In the genomic region with DNA sequence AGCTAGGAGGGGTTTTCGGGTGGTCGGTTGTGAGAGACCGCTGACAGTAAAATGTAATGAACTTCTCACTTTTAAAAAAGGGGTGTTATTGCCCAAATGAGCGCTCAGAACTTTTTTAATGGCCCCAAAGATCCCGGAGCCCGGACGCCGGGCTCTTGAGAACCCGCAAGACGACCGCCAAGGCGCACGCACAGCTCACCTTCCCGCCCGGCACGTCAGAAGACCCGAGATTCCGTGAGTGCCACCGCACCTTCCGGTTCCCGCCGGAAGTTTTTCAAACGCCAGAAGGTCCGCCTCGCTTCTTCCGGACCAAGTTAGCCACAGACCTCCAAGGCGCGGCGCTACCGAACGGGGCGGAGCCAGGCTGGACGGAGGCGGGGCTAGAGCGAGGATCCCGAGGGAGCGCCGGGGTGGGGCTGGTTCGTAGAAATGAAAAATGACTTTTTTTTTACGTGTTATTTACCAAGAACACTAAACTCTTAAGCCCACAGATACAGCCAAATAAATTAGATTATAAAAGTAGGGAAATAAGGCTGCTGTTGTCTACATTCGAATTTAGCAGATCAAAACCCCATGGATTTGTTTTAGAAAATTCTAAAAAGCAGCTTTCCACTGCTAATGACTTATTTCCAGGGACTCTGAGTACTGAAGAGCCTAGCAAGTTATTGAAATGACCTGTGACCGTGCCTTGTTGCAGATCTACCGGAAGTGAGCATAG, we compare ENCODE assay signal across 8 cellular contexts. TPM values are rescaled to one million over a fixed set of nuclear protein-coding genes. Genes with fewer than 3 reads are reported as not detected.
DNase-seq lines count a peak whose midpoint lies in the region; FAIRE-seq and TF ChIP-seq lines count a peak whose summit lies in the region.

A gene with protein sequence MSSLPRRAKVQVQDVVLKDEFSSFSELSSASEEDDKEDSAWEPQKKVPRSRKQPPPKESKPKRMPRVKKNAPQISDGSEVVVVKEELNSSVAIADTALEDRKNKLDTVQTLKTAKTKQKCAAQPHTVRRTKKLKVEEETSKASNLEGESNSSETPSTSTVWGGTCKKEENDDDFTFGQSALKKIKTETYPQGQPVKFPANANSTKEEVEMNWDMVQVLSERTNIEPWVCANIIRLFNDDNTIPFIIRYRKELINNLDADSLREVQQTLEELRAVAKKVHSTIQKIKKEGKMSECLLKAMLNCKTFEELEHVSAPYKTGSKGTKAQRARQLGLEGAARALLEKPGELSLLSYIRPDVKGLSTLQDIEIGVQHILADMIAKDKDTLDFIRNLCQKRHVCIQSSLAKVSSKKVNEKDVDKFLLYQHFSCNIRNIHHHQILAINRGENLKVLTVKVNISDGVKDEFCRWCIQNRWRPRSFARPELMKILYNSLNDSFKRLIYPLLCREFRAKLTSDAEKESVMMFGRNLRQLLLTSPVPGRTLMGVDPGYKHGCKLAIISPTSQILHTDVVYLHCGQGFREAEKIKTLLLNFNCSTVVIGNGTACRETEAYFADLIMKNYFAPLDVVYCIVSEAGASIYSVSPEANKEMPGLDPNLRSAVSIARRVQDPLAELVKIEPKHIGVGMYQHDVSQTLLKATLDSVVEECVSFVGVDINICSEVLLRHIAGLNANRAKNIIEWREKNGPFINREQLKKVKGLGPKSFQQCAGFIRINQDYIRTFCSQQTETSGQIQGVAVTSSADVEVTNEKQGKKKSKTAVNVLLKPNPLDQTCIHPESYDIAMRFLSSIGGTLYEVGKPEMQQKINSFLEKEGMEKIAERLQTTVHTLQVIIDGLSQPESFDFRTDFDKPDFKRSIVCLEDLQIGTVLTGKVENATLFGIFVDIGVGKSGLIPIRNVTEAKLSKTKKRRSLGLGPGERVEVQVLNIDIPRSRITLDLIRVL (minus strand): TSS at position 248 of the 718 bp plus-strand sequence. CDS start 5,826 bp downstream, outside the sequence.

- H3K36me3 Mint-ChIP-seq in activated naive CD4-positive, alpha-beta T cell treated with anti-CD3 and anti-CD28 coated beads for 36 hours (ENCODE audit: low read depth): no peaks in the 10 kb centered on the region

- peak; percentile 95 for DNase-seq in GM03348 (ENCODE audit: low spot score)
- peak; percentile 84 for DNase-seq in HFF-Myc (ENCODE audit: extremely low read depth, low read depth)
- DNase-seq in NAMALWA (ENCODE audit: low spot score): peak; percentile 98
- DNase-seq in SK-N-DZ (ENCODE audit: low spot score): peak; percentile 96
- DNase-seq in activated naive CD4-positive, alpha-beta T cell treated with anti-CD3 and anti-CD28 coated beads for 36 hours: peak; percentile 96
- DNase-seq in frontal cortex (ENCODE audit: low spot score in 2 of 2): peak; percentile 55 to 77
- DNase-seq in substantia nigra (lab: John Stamatoyannopoulos, UW): peak; percentile 37 to 96 (median 89)

- no peaks in the 10 kb centered on the region for H3K36me3 ChIP-seq in neutrophil

- no peaks in the 10 kb centered on the region for H3K9me3 Mint-ChIP-seq in activated naive CD4-positive, alpha-beta T cell treated with anti-CD3 and anti-CD28 coated beads for 36 hours

- peaks cover 13 to 18% of the 10 kb centered on the region in 2 experiments for H3K4me1 ChIP-seq in neutrophil (ENCODE audit: control insufficient read depth in 1 of 2, insufficient read depth in 1 of 2, low read depth in 1 of 2, low read length in 1 of 2)

- CTCF ChIA-PET in activated naive CD4-positive, alpha-beta T cell treated with anti-CD3 and anti-CD28 coated beads for 36 hours (lab: Charles Lee): interaction anchor here (0.9 to 2.5 kb wide), 5 partner anchors 26 to 115 kb away, joined by 3 to 7 read pairs (median 4); no protein-coding TSS in a partner anchor

- no peaks in the 10 kb centered on the region for H3K27me3 Mint-ChIP-seq in activated naive CD4-positive, alpha-beta T cell treated with anti-CD3 and anti-CD28 coated beads for 36 hours (ENCODE audit: low read depth)

- no peak for FAIRE-seq in frontal cortex (lab: Jason Lieb, UNC)

- no peaks in the 10 kb centered on the region for H3K9me3 ChIP-seq in neutrophil

- H3K27ac Mint-ChIP-seq in activated naive CD4-positive, alpha-beta T cell treated with anti-CD3 and anti-CD28 coated beads for 36 hours: peak within 1 kb of the TSS; percentile 98

- H3K4me1 Mint-ChIP-seq in activated naive CD4-positive, alpha-beta T cell treated with anti-CD3 and anti-CD28 coated beads for 36 hours (ENCODE audit: low read depth): peaks cover 19% of the 10 kb centered on the region

- intact Hi-C loops in activated naive CD4-positive, alpha-beta T cell treated with anti-CD3 and anti-CD28 coated beads for 36 hours (cut with micrococcal nuclease): loop anchor here (5.0 to 10.0 kb wide), 2 partner anchors 446 to 1444 kb away; a partner anchor contains a TSS

- peak within 1 kb of the TSS; percentile 77 for H3K27ac ChIP-seq in neutrophil
- H3K27ac ChIP-seq in substantia nigra (ENCODE audit: low read depth, low read length, poor library complexity, severe bottlenecking): peak within 1 kb of the TSS; percentile 59

- H3K4me3 ChIP-seq in HFF-Myc (replicated peaks; ENCODE audit: low read depth, low read length) (peak within 1 kb of the TSS; percentile 78), neutrophil (ENCODE audit: low read depth in 1 of 2, low read length in 1 of 2) (peak within 1 kb of the TSS; percentile 76 to 94)

- no peak for TF ChIP-seq CTCF in HFF-Myc (IDR thresholded peaks at IDR 0.05; ENCODE audit: low read depth, low read length, missing control alignments)
- peak; percentile 40 for TF ChIP-seq CTCF in neutrophil (IDR thresholded peaks at IDR 0.05)

- peak within 1 kb of the TSS; percentile 98 for H3K4me3 Mint-ChIP-seq in activated naive CD4-positive, alpha-beta T cell treated with anti-CD3 and anti-CD28 coated beads for 36 hours

- no peaks in the 10 kb centered on the region for H3K27me3 ChIP-seq in neutrophil

RNA-seq across cellular contexts. Expression of the gene that starts here (rescaled TPM):
- 12.6 and 13.0 TPM in 2 replicates for polyA plus RNA-seq in SK-N-DZ (2014; cell fraction: cytosol; rRNA removed)
- polyA plus RNA-seq in SK-N-DZ (2014; cell fraction: nucleus; rRNA removed): 7.3 and 7.9 TPM in 2 replicates
- total RNA-seq in activated naive CD4-positive, alpha-beta T cell treated with anti-CD3 and anti-CD28 coated beads for 36 hours: 10 to 100 TPM; 21.3 to 22.6 TPM
- 69.3 TPM for total RNA-seq in frontal cortex

Comparison
In these comparisons a context has a peak if more than half of its experiments do, and no peak if none do; other contexts are left out.
1. Peak in every context shown above with its lines: DNase-seq, H3K4me3 ChIP-seq and H3K27ac ChIP-seq.